In genomic region chr17:37774508-37774907, GRCh38 we compare ENCODE assay signal across 1 cellular context.
A peak's percentile ranks its signal among the peaks of the same experiment; 100 is the strongest.
TF ChIP-seq lines count a peak whose summit lies in the region.

No MANE protein-coding gene starts in this region.

TF ChIP-seq in GM12878, 131 proteins besides CTCF, POLR2A, EP300 and RAD21 (continued from another document and continues in another):
- TF ChIP-seq CUX1 (IDR thresholded peaks at IDR 0.05; ENCODE audit: insufficient replicate concordance, low read depth, low read length) = no peak
- peak; percentile 93 for TF ChIP-seq MTA2 (IDR thresholded peaks at IDR 0.05; ENCODE audit: low read depth)
- no peak for TF ChIP-seq USF1 (IDR thresholded peaks at IDR 0.05; ENCODE audit: borderline replicate concordance, extremely low read length, insufficient read depth, low read depth, low read length)
- peak; percentile 66; the same call in 1 of the 2 replicates for TF ChIP-seq BCL11A (IDR thresholded peaks at IDR 0.05; ENCODE audit: low read depth, low read length)
- no peak for TF ChIP-seq CEBPZ (IDR thresholded peaks at IDR 0.05; ENCODE audit: low read depth, low read length)
- no peak for TF ChIP-seq KAT2A (conservative IDR thresholded peaks at IDR 0.05; ENCODE audit: control insufficient read depth, low read depth, low read length)
- TF ChIP-seq TCF12 (IDR thresholded peaks at IDR 0.05; ENCODE audit: low read depth, low read length) = 0 out of 2 replicates have a peak, but pooled peaks have one; percentile 54
- no peak for TF ChIP-seq ZBTB4 (CRISPR knock-in tag; IDR thresholded peaks at IDR 0.05)
- peak; percentile 77; the same call in 1 of the 2 replicates for TF ChIP-seq CBFB (IDR thresholded peaks at IDR 0.05; ENCODE audit: low read depth)
- TF ChIP-seq ZNF592 (IDR thresholded peaks at IDR 0.05) = 0 out of 2 replicates have a peak, but pooled peaks have one; percentile 23
- TF ChIP-seq DPF2 (IDR thresholded peaks at IDR 0.05) = peak; percentile 91
- peak; percentile 61 for TF ChIP-seq SPI1 (IDR thresholded peaks at IDR 0.05; ENCODE audit: borderline replicate concordance, insufficient read depth, low read depth, low read length)
- TF ChIP-seq BACH1 (IDR thresholded peaks at IDR 0.05; ENCODE audit: borderline replicate concordance) = peak; percentile 46; the same call in 1 of the 2 replicates
- TF ChIP-seq TARDBP (IDR thresholded peaks at IDR 0.05; ENCODE audit: borderline replicate concordance) = no peak
- TF ChIP-seq ZBTB11 (CRISPR knock-in tag; IDR thresholded peaks at IDR 0.05) = no peak
- TF ChIP-seq BMI1 (IDR thresholded peaks at IDR 0.05; ENCODE audit: borderline replicate concordance) = peak; percentile 71; the same call in 1 of the 2 replicates
- TF ChIP-seq ATF2 (IDR thresholded peaks at IDR 0.05; ENCODE audit: low read length) = peak; percentile 72
- TF ChIP-seq MLLT1 (IDR thresholded peaks at IDR 0.05) = peak; percentile 72; the same call in 1 of the 2 replicates
- TF ChIP-seq PBX3 (IDR thresholded peaks at IDR 0.05; ENCODE audit: insufficient replicate concordance, low read depth, low read length) = no peak
- TF ChIP-seq STAT1 (conservative IDR thresholded peaks at IDR 0.05) = no peak
- TF ChIP-seq IRF3 (IDR thresholded peaks at IDR 0.05) = no peak
- TF ChIP-seq IKZF2 (IDR thresholded peaks at IDR 0.05) = peak; percentile 99
